ENCODE assay signal across 19 cellular contexts in genomic region chr22:34588893-34589545, GRCh38.
"Had no signal": no experiment of that assay in that cellular context is flagged by ENCODE, and none has a peak within 500 bp of the region (broad histone marks: within the 10 kb centered on the region; RNA-seq: fewer than 3 reads in every experiment).

No MANE protein-coding gene starts in this region.

- FAIRE-seq: frontal cortex, TTC549 had no signal

- H3K27me3 ChIP-seq: esophagus squamous epithelium, neutrophil, upper lobe of right lung had no signal

- H3K27ac ChIP-seq: left lung, neutrophil, upper lobe of right lung, VCaP had no signal

- H3K4me1 ChIP-seq: left lung, upper lobe of right lung had no signal

- H3K4me3 ChIP-seq: esophagus squamous epithelium, left lung, lung, skin epidermis, upper lobe of right lung had no signal

- ATAC-seq: activated CD4-positive, CD25-positive, alpha-beta regulatory T cell treated with anti-CD3 and anti-CD28 coated beads, Interleukin-2, amount 50 U/mL, for 24 hours; left lung; sciatic nerve; upper lobe of right lung had no signal

- H3K36me3 ChIP-seq: esophagus squamous epithelium, left lung, neutrophil, upper lobe of right lung had no signal

- H3K9me3 ChIP-seq: esophagus squamous epithelium, neutrophil, upper lobe of right lung had no signal

- DNase-seq: activated CD4-positive, alpha-beta T cell treated with anti-CD3 and anti-CD28 coated beads for 48 hours; activated CD4-positive, alpha-beta T cell treated with anti-CD3 and anti-CD28 coated beads, Interleukin-2, amount 50 U/mL, for 48 hours; activated CD8-positive, alpha-beta memory T cell treated with anti-CD3 and anti-CD28 coated beads for 24 hours; activated effector memory CD4-positive, alpha-beta T cell treated with Interleukin-2 at 50 U/mL for 16 hours; activated naive CD4-positive, alpha-beta T cell treated with Interleukin-2 at 50 U/mL for 16 hours; anterior cingulate cortex; esophagus squamous epithelium; left lung; stimulated activated CD4-positive, alpha-beta T cell treated with anti-CD3 and anti-CD28 coated beads, Interleukin-12 subunit alpha, Interleukin-12 subunit beta, amount 100 ng/mL, for 4 hours; stimulated activated CD4-positive, alpha-beta T cell treated with anti-CD3 and anti-CD28 coated beads, Interleukin-4, amount 100 ng/mL, for 1 hour; upper lobe of right lung had no signal
